8 cellular contexts compared by ENCODE assay signal in genomic region chr7:142583424-142583823, GRCh38.
DNase-seq lines count a peak whose midpoint lies in the region; ATAC-seq, FAIRE-seq and TF ChIP-seq lines count a peak whose summit lies in the region.

No MANE protein-coding gene starts in this region.

- H3K4me3 ChIP-seq in astrocyte of the cerebellum (ENCODE audit: low read depth, low read length) (no peak overlapping the region), retinal pigment epithelial cell (ENCODE audit: low read length) (no peak overlapping the region), small intestine (ENCODE audit: low read depth in 1 of 2, low read length in 2 of 2) (no peak overlapping the region)

- 53 to 60% (median 56%) methylated on average over 2 of the region's 2 CpGs for WGBS in small intestine, 3 donors

- DNase-seq in Daoy (ENCODE audit: low read depth): peak; percentile 94
- DNase-seq in astrocyte of the cerebellum (ENCODE audit: low read depth): peak; percentile 66
- DNase-seq in retinal pigment epithelial cell (ENCODE audit: low read depth): peak; percentile 23
- no peak for DNase-seq in inferior parietal cortex (ENCODE audit: extremely low spot score)
- no peak for DNase-seq in NCI-H510A treated with DMSO at 0.1 percent for 48 hours (lab: John Stamatoyannopoulos, UW)
- DNase-seq in small intestine: no peak

- ATAC-seq in GM21423 (IDR thresholded peaks at IDR 0.05; ENCODE audit: unreplicated experiment): peak; percentile 48
- peak; percentile 47 for ATAC-seq in HG03575 (IDR thresholded peaks at IDR 0.05; ENCODE audit: extremely low read depth, insufficient number of reproducible peaks, low FRiP score, unreplicated experiment)

- H3K36me3 ChIP-seq in small intestine (ENCODE audit: control insufficient read depth in 2 of 2, insufficient read depth in 2 of 2, low read length in 2 of 2): no peaks in the 10 kb centered on the region

- no peaks in the 10 kb centered on the region for H3K4me1 ChIP-seq in small intestine (ENCODE audit: control insufficient read depth in 2 of 2, insufficient read depth in 1 of 2, low read depth in 1 of 2, low read length in 1 of 2)

- H3K27me3 ChIP-seq in small intestine (ENCODE audit: control insufficient read depth in 2 of 2, insufficient read depth in 2 of 2, low read length in 2 of 2): no peaks in the 10 kb centered on the region

- no peak for FAIRE-seq in small intestine (lab: Jason Lieb, UNC)

- in situ Hi-C loops in astrocyte of the cerebellum (cut with HindIII; ENCODE audit: low sequenced_read_pairs): no loop called here

- TF ChIP-seq CTCF in astrocyte of the cerebellum (IDR thresholded peaks at IDR 0.05; ENCODE audit: low read depth, low read length, missing control alignments): no peak
- TF ChIP-seq CTCF in retinal pigment epithelial cell (conservative IDR thresholded peaks at IDR 0.05; ENCODE audit: low read depth, low read length): no peak

- H3K9me3 ChIP-seq in small intestine (ENCODE audit: control insufficient read depth, low read depth): no peaks in the 10 kb centered on the region

- no peak overlapping the region for H3K27ac ChIP-seq in small intestine (ENCODE audit: low read depth in 1 of 2, low read length in 1 of 2)

Comparison
In these comparisons a context has a peak if more than half of its experiments do, and no peak if none do; other contexts are left out.
1. DNase-seq: peak in Daoy (single experiment), astrocyte of the cerebellum (single experiment) and retinal pigment epithelial cell (single experiment); none in inferior parietal cortex (single experiment), NCI-H510A treated with DMSO at 0.1 percent for 48 hours (single experiment) and small intestine (single experiment).